In the genomic region with DNA sequence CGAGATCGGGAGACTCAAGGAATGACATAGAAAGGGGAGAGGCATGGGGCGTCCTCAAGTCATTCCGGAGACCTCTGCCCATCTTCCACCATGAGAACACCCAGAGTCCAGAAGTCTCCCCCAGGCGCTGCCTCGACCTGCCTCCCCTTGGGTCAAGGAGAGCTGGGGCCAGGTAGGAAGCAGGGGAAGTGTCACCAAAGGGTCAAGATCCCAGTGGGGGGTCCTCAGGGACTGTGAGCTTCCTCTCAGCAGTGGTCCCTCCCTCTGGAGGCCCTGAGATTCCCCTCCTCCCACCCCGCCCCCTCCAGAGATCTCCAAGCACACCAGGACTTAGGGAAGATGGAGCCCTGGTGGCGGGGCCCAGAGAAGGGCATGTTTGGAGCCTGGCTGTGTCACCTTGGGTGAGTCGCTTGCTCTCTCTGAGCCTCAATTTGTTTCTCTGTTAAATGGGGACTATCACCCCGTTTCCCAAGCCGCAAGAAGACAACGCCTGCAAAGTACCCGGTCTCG, we compare ENCODE assay signal across 9 cellular contexts. TPM values are rescaled to one million over a fixed set of nuclear protein-coding genes. Genes with fewer than 3 reads are reported as not detected.
A peak's percentile ranks its signal among the peaks of the same experiment; 100 is the strongest.
DNase-seq lines count a peak whose midpoint lies in the region; ATAC-seq lines count a peak whose summit lies in the region.
"Had no signal": no experiment of that assay in that cellular context is flagged by ENCODE, and none has a peak within 500 bp of the region (broad histone marks: within the 10 kb centered on the region; RNA-seq: fewer than 3 reads in every experiment).

No MANE protein-coding gene starts in this region.

- intact Hi-C loops in activated CD4-positive, alpha-beta T cell treated with anti-CD3 and anti-CD28 coated beads for 36 hours (cut with DNase I, micrococcal nuclease) = loop anchor here in 1 of 2 experiments (1.0 to 5.0 kb wide), 3 partner anchors 12 to 615 kb away; a partner anchor contains a TSS

- no peak for ATAC-seq in activated CD4-positive, alpha-beta T cell treated with anti-CD3 and anti-CD28 coated beads for 36 hours
- no peak for ATAC-seq in activated T-cell treated with anti-CD3 and anti-CD28 coated beads, Interleukin-2, amount 50 U/mL, for 72 hours (replicated peaks in 1 of 2)
- ATAC-seq in stimulated activated naive CD8-positive, alpha-beta T cell treated with anti-CD3 and anti-CD28 coated beads, Interleukin-15, Interleukin-2, amounts not matched to agents 100 U/mL and 50 U/mL, for 24 hours = no peak
- ATAC-seq in HG03175 (IDR thresholded peaks at IDR 0.05; ENCODE audit: unreplicated experiment) (no peak), GM21381 (IDR thresholded peaks at IDR 0.05; ENCODE audit: unreplicated experiment) (no peak), GM19324 (IDR thresholded peaks at IDR 0.05; ENCODE audit: low FRiP score, unreplicated experiment) (no peak)

- no peaks in the 10 kb centered on the region for H3K9me3 ChIP-seq in iPS-18c (ENCODE audit: control insufficient read depth, insufficient read depth, low read length)

- CTCF ChIA-PET in activated CD4-positive, alpha-beta T cell treated with anti-CD3 and anti-CD28 coated beads for 36 hours (lab: Charles Lee) = interaction anchor here (6.5 kb wide), 1 partner anchor 44 kb away, joined by 206 read pairs; no protein-coding TSS in a partner anchor

- no peaks in the 10 kb centered on the region for H3K36me3 Mint-ChIP-seq in activated CD4-positive, alpha-beta T cell treated with anti-CD3 and anti-CD28 coated beads for 36 hours (ENCODE audit: low read depth)
- H3K36me3 Mint-ChIP-seq in activated T-cell treated with anti-CD3 and anti-CD28 coated beads, Interleukin-2, amount 50 U/mL, for 72 hours (ENCODE audit: insufficient read depth in 2 of 2) = no peaks in the 10 kb centered on the region

- H3K4me3 ChIP-seq in iPS-18c (ENCODE audit: insufficient read depth, low read depth, low read length) = peak overlapping the region; percentile 59

- POLR2A ChIA-PET in activated CD4-positive, alpha-beta T cell treated with anti-CD3 and anti-CD28 coated beads for 36 hours (lab: Charles Lee) = interaction anchor here (0.6 to 1.8 kb wide), 3 partner anchors 59 to 583 kb away, joined by 4 to 11 read pairs (median 4); a partner anchor contains a TSS

- no peak overlapping the region for H3K27ac Mint-ChIP-seq in activated CD4-positive, alpha-beta T cell treated with anti-CD3 and anti-CD28 coated beads for 36 hours
- H3K27ac Mint-ChIP-seq in activated T-cell treated with anti-CD3 and anti-CD28 coated beads, Interleukin-2, amount 50 U/mL, for 72 hours = no peak overlapping the region

- H3K27me3 Mint-ChIP-seq in activated CD4-positive, alpha-beta T cell treated with anti-CD3 and anti-CD28 coated beads for 36 hours = peaks cover 14% of the 10 kb centered on the region
- H3K27me3 Mint-ChIP-seq in activated T-cell treated with anti-CD3 and anti-CD28 coated beads, Interleukin-2, amount 50 U/mL, for 72 hours (ENCODE audit: low read depth) = peaks cover 38% of the 10 kb centered on the region

- peaks cover 28% of the 10 kb centered on the region for H3K4me1 Mint-ChIP-seq in activated CD4-positive, alpha-beta T cell treated with anti-CD3 and anti-CD28 coated beads for 36 hours
- H3K4me1 Mint-ChIP-seq in activated T-cell treated with anti-CD3 and anti-CD28 coated beads, Interleukin-2, amount 50 U/mL, for 72 hours (ENCODE audit: low read depth) = peaks cover 33% of the 10 kb centered on the region

- no peaks in the 10 kb centered on the region for H3K9me3 Mint-ChIP-seq in activated CD4-positive, alpha-beta T cell treated with anti-CD3 and anti-CD28 coated beads for 36 hours (ENCODE audit: low read depth)
- H3K9me3 Mint-ChIP-seq in activated T-cell treated with anti-CD3 and anti-CD28 coated beads, Interleukin-2, amount 50 U/mL, for 72 hours = no peaks in the 10 kb centered on the region

- peak; percentile 38 for DNase-seq in activated CD4-positive, alpha-beta T cell treated with anti-CD3 and anti-CD28 coated beads for 36 hours
- DNase-seq in activated CD4-positive, alpha-beta T cell treated with anti-CD3 and anti-CD28 coated beads for 1 hour = no peak
- no peak for DNase-seq in activated T-cell treated with anti-CD3 and anti-CD28 coated beads, Interleukin-2, amount 50 U/mL, for 72 hours
- DNase-seq in stimulated activated naive CD8-positive, alpha-beta T cell treated with anti-CD3 and anti-CD28 coated beads, Interleukin-15, Interleukin-2, amounts not matched to agents 100 U/mL and 50 U/mL, for 24 hours = peak; percentile 17

- H3K4me3 Mint-ChIP-seq in activated CD4-positive, alpha-beta T cell treated with anti-CD3 and anti-CD28 coated beads for 36 hours = peak overlapping the region; percentile 66
- H3K4me3 Mint-ChIP-seq in activated T-cell treated with anti-CD3 and anti-CD28 coated beads, Interleukin-2, amount 50 U/mL, for 72 hours = peak overlapping the region; percentile 65 to 84

RNA-seq across cellular contexts. Expression of a gene that starts 0.9 kb away (rescaled TPM):
- total RNA-seq in activated CD4-positive, alpha-beta T cell treated with anti-CD3 and anti-CD28 coated beads for 36 hours = 1 to 10 TPM; 2.9 to 3.1 TPM
- 1 to 10 TPM; 3.4 to 7.0 TPM for total RNA-seq in activated T-cell treated with anti-CD3 and anti-CD28 coated beads, Interleukin-2, amount 50 U/mL, for 72 hours

RNA-seq across cellular contexts. Expression of a gene that starts 24.1 kb away (rescaled TPM):
- total RNA-seq in activated CD4-positive, alpha-beta T cell treated with anti-CD3 and anti-CD28 coated beads for 36 hours = 10 to 100 TPM; 13.8 to 17.4 TPM
- total RNA-seq in activated T-cell treated with anti-CD3 and anti-CD28 coated beads, Interleukin-2, amount 50 U/mL, for 72 hours = 10 to 100 TPM; 24.8 to 29.5 TPM
- total RNA-seq: subcutaneous adipose tissue had no signal

RNA-seq across cellular contexts. Expression of a gene that starts 35.2 kb away (rescaled TPM):
- total RNA-seq in activated CD4-positive, alpha-beta T cell treated with anti-CD3 and anti-CD28 coated beads for 36 hours = 10 to 100 TPM; 40.1 to 41.0 TPM
- total RNA-seq in activated T-cell treated with anti-CD3 and anti-CD28 coated beads, Interleukin-2, amount 50 U/mL, for 72 hours = 10 to 100 TPM; 32.4 to 47.1 TPM

RNA-seq across cellular contexts. Expression of a gene that starts 56.9 kb away (rescaled TPM):
- 10 to 100 TPM; 76.0 to 78.3 TPM for total RNA-seq in activated CD4-positive, alpha-beta T cell treated with anti-CD3 and anti-CD28 coated beads for 36 hours
- 10 to 100 TPM; 82.0 to 92.9 TPM for total RNA-seq in activated T-cell treated with anti-CD3 and anti-CD28 coated beads, Interleukin-2, amount 50 U/mL, for 72 hours

RNA-seq across cellular contexts. Expression of a gene that starts 58.9 kb away (rescaled TPM):
- 100 to 1,000 TPM; 493 to 631 TPM for total RNA-seq in activated CD4-positive, alpha-beta T cell treated with anti-CD3 and anti-CD28 coated beads for 36 hours
- 100 to 1,000 TPM; 292 to 300 TPM for total RNA-seq in activated T-cell treated with anti-CD3 and anti-CD28 coated beads, Interleukin-2, amount 50 U/mL, for 72 hours

Comparison
In these comparisons a context has a peak if more than half of its experiments do, and no peak if none do; other contexts are left out.
1. DNase-seq: peak in activated CD4-positive, alpha-beta T cell treated with anti-CD3 and anti-CD28 coated beads for 36 hours (single experiment) and stimulated activated naive CD8-positive, alpha-beta T cell treated with anti-CD3 and anti-CD28 coated beads, Interleukin-15, Interleukin-2, amounts not matched to agents 100 U/mL and 50 U/mL, for 24 hours (single experiment); none in activated CD4-positive, alpha-beta T cell treated with anti-CD3 and anti-CD28 coated beads for 1 hour (single experiment) and activated T-cell treated with anti-CD3 and anti-CD28 coated beads, Interleukin-2, amount 50 U/mL, for 72 hours (0 of 2).